Comparison of ENCODE assay signal across 9 cellular contexts in genomic region chr10:70403483-70404035, GRCh38. TPM values are rescaled to one million over a fixed set of nuclear protein-coding genes. Genes with fewer than 3 reads are reported as not detected.
DNase-seq lines count a peak whose midpoint lies in the region; ATAC-seq and TF ChIP-seq lines count a peak whose summit lies in the region.
"Had no signal": no experiment of that assay in that cellular context is flagged by ENCODE, and none has a peak within 500 bp of the region (broad histone marks: within the 10 kb centered on the region; RNA-seq: fewer than 3 reads in every experiment).

No MANE protein-coding gene starts in this region.

- peaks cover 0 to 3% (median 0%) of the 10 kb centered on the region in 9 donors for H3K36me3 ChIP-seq in heart right ventricle
- H3K36me3 ChIP-seq in testis (ENCODE audit: low read depth, missing control alignments) = no peaks in the 10 kb centered on the region

- H3K4me3 ChIP-seq in heart right ventricle (peak overlapping the region in 9 of 10 donors; percentile 69 to 99 (median 96)), iPS-11a (ENCODE audit: low read depth, low read length) (peak overlapping the region; percentile 13), testis (peak overlapping the region; percentile 93)

- H3K4me1 ChIP-seq in heart right ventricle (peaks cover 7 to 36% (median 31%) of the 10 kb centered on the region in 9 donors), testis (peaks cover 17% of the 10 kb centered on the region)

- intact Hi-C loops in heart right ventricle (cut with DNase I) (loop anchor here in 2 of 10 donors (2.0 to 10.0 kb wide), 4 partner anchors 21 to 101 kb away; partner anchors contain the start of gene LRRC20 (in 2 of the 2)), left cardiac atrium (cut with DNase I) (no loop called here), testis (cut with DNase I; ENCODE audit: low total_unique reads) (no loop called here)

- TF ChIP-seq POLR2A in testis (IDR thresholded peaks at IDR 0.05) = no peak

- WGBS in heart right ventricle, 2 donors = 5 to 6% methylated on average over 12 of the region's 12 CpGs
- WGBS in testis, 2 donors = 5% methylated on average over 12 of the region's 12 CpGs

- H3K9me3 ChIP-seq in heart right ventricle (no peaks in the 10 kb centered on the region), testis (no peaks in the 10 kb centered on the region)

- no peaks in the 10 kb centered on the region for H3K27me3 ChIP-seq in heart right ventricle
- no peaks in the 10 kb centered on the region for H3K27me3 ChIP-seq in testis

- ATAC-seq in heart right ventricle (no peak), left cardiac atrium (no peak), HG02885 (IDR thresholded peaks at IDR 0.05; ENCODE audit: poor library complexity, unreplicated experiment) (no peak), HG03097 (IDR thresholded peaks at IDR 0.05; ENCODE audit: low FRiP score, unreplicated experiment) (no peak)

- H3K27ac ChIP-seq in heart right ventricle (peak overlapping the region in 9 of 10 donors; percentile 89 to 100 (median 98)), testis (peak overlapping the region in 1 of 2 donors; percentile 95)

- DNase-seq in heart right ventricle (no peak), left cardiac atrium (no peak), SK-N-DZ (ENCODE audit: low spot score) (peak; percentile 89), testis (no peak), NCI-H2227 treated with DMSO at 0.1 percent for 48 hours (lab: John Stamatoyannopoulos, UW) (no peak)

- TF ChIP-seq CTCF in heart right ventricle (IDR thresholded peaks at IDR 0.05) (peak in 3 of 9 donors; percentile 25 to 35 (median 26)), testis (IDR thresholded peaks at IDR 0.05) (no peak)

RNA-seq across cellular contexts. Expression of gene EIF4EBP2, which starts 0.4 kb away (rescaled TPM):
- total RNA-seq in heart right ventricle = 100 to 1,000 TPM in 3 of 10 donors, 10 to 100 TPM in 7; 70.1 to 128 (median 81.9) TPM
- 10 to 100 TPM; 17.3 to 18.6 TPM for polyA plus RNA-seq in heart right ventricle
- 100 to 1,000 TPM in 1 of 2 donors, 10 to 100 TPM in 1; 82.9 to 101 TPM for total RNA-seq in left cardiac atrium
- polyA plus RNA-seq in SK-N-DZ (2014; cell fraction: cytosol; rRNA removed) = 47.0 and 52.0 TPM in 2 replicates
- 16.3 and 24.3 TPM in 2 replicates for polyA plus RNA-seq in SK-N-DZ (2014; cell fraction: nucleus; rRNA removed)
- total RNA-seq in testis = 10 to 100 TPM; 50.7 to 50.8 TPM
- polyA plus RNA-seq in testis (ENCODE audit: insufficient read depth, low read depth, low replicate concordance) = 41.2 TPM

RNA-seq across cellular contexts. Expression of gene LRRC20, which starts 21.1 kb away (rescaled TPM):
- 10 to 100 TPM; 39.9 to 73.8 (median 58.2) TPM for total RNA-seq in heart right ventricle
- polyA plus RNA-seq in heart right ventricle = 10 to 100 TPM; 11.0 to 13.8 TPM
- 10 to 100 TPM; 17.6 to 43.3 TPM for total RNA-seq in left cardiac atrium
- polyA plus RNA-seq in SK-N-DZ (2014; cell fraction: cytosol; rRNA removed) = 43.3 and 65.3 TPM in 2 replicates
- 31.6 and 38.2 TPM in 2 replicates for polyA plus RNA-seq in SK-N-DZ (2014; cell fraction: nucleus; rRNA removed)
- total RNA-seq in testis = 10 to 100 TPM; 14.8 to 21.6 TPM
- 30.8 TPM for polyA plus RNA-seq in testis (ENCODE audit: insufficient read depth, low read depth, low replicate concordance)

RNA-seq across cellular contexts. Expression of gene NODAL, which starts 37.9 kb away (rescaled TPM):
- under 1 TPM in 1 of 10 donors, not detected in 9; 0.29 TPM for total RNA-seq in heart right ventricle
- under 1 TPM in 1 of 2 donors, not detected in 1; 0.04 TPM for polyA plus RNA-seq in heart right ventricle
- not detected for total RNA-seq in left cardiac atrium
- polyA plus RNA-seq in SK-N-DZ (2014; cell fraction: cytosol; rRNA removed) = not detected in 2 replicates
- polyA plus RNA-seq in SK-N-DZ (2014; cell fraction: nucleus; rRNA removed) = not detected in 2 replicates
- 1 to 10 TPM in 1 of 2 donors, under 1 TPM in 1; 0.43 to 3.0 TPM for total RNA-seq in testis
- polyA plus RNA-seq in testis (ENCODE audit: insufficient read depth, low read depth, low replicate concordance) = 5.2 TPM
- total RNA-seq: glomerular endothelial cell had no signal

Comparison
In these comparisons a context has a peak if more than half of its experiments do, and no peak if none do; other contexts are left out.
1. H3K4me3 ChIP-seq: peak in every context shown above with its lines; median percentile 96 in heart right ventricle; 93 in testis; 13 in iPS-11a.